Comparison of ENCODE assay signal across 23 cellular contexts in the genomic region with DNA sequence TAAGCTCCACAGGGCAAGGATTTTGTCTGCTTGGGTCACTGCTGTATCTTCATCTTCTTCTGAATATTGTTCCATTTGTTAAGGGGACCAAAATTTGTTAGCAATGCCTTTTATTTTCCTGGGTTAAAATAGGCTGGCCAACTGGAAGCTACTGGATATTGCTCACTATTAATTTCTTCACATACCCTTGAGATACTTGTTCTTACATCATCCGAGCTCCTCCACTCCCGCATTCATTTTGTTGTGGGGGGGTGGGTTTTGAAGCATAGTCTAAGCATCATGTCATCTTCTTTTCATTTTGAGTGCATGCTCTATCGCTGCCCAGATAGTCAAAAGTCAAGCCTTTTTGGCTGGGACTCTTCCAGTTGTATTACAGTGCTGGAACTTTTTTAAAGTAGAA.
"Had no signal": no experiment of that assay in that cellular context is flagged by ENCODE, and none has a peak within 500 bp of the region (broad histone marks: within the 10 kb centered on the region; RNA-seq: fewer than 3 reads in every experiment).

No MANE protein-coding gene starts in this region.

- H3K36me3 ChIP-seq: heart left ventricle, lower lobe of right lung had no signal

- DNase-seq: activated B cell treated with CpG ODN at 0.5 μM for 24 hours; activated CD4-positive, alpha-beta T cell treated with anti-CD3 and anti-CD28 coated beads for 36 hours; activated CD4-positive, alpha-beta T cell treated with anti-CD3 and anti-CD28 coated beads, Interleukin-2, amount 50 U/mL, for 4 hours; activated CD8-positive, alpha-beta memory T cell treated with anti-CD3 and anti-CD28 coated beads for 24 hours; activated CD8-positive, alpha-beta memory T cell treated with anti-CD3 and anti-CD28 coated beads, Interleukin-2, amount 50 U/mL, for 4 hours; activated naive CD4-positive, alpha-beta T cell; activated naive CD8-positive, alpha-beta T cell treated with anti-CD3 and anti-CD28 coated beads for 36 hours; activated T-cell treated with anti-CD3 and anti-CD28 coated beads, Interleukin-2, amount 50 U/mL, for 24 hours; central memory CD4-positive, alpha-beta T cell; dermis blood vessel endothelial cell; effector CD8-positive, alpha-beta T cell; erythroblast; heart left ventricle; islet precursor cell; left colon; lower lobe of right lung; mesendoderm; mucosa of descending colon; nephron progenitor cell; nucleus accumbens; stimulated activated CD4-positive, alpha-beta T cell treated with anti-CD3 and anti-CD28 coated beads, Interleukin-12 subunit alpha, Interleukin-12 subunit beta, amount 100 ng/mL, for 4 hours; stimulated activated CD4-positive, alpha-beta T cell treated with anti-CD3 and anti-CD28 coated beads, Interleukin-4, amount 100 ng/mL, for 4 hours; T1000 had no signal

- H3K9me3 ChIP-seq: heart left ventricle, lower lobe of right lung, mucosa of descending colon had no signal

- H3K4me3 ChIP-seq: heart left ventricle, lower lobe of right lung, mucosa of descending colon had no signal

- H3K27ac ChIP-seq: lower lobe of right lung had no signal

- H3K27me3 ChIP-seq: heart left ventricle had no signal

- ATAC-seq: activated CD4-positive, alpha-beta T cell treated with anti-CD3 and anti-CD28 coated beads for 36 hours; left colon; lower lobe of right lung; mucosa of descending colon had no signal
